In genomic region chr1:151443846-151444790, GRCh38 we compare ENCODE assay signal across 8 cellular contexts. TPM values are rescaled to one million over a fixed set of nuclear protein-coding genes. Genes with fewer than 3 reads are reported as not detected.
DNase-seq lines count a peak whose midpoint lies in the region; ATAC-seq, FAIRE-seq and TF ChIP-seq lines count a peak whose summit lies in the region.

No MANE protein-coding gene starts in this region.

- H3K4me3 ChIP-seq in AG04450 (ENCODE audit: low read depth, low read length), result no peak overlapping the region
- no peak overlapping the region for H3K4me3 ChIP-seq in fibroblast of the aortic adventitia (ENCODE audit: low read depth, low read length)
- no peak overlapping the region for H3K4me3 ChIP-seq in osteoblast (ENCODE audit: insufficient read depth, low read length)

- H3K27ac Mint-ChIP-seq in activated T-helper 1 cell treated with anti-CD3 and anti-CD28 coated beads, Interleukin-12 subunit alpha, Interleukin-12 subunit beta, Interleukin-2, Interleukin-4 antibody, amounts not matched to agents 30 ng/mL and 10 ng/mL and 1 ng/mL, durations not matched to agents 14 hours and 24 hours and 36 hours, result no peak overlapping the region

- no peaks in the 10 kb centered on the region for H3K27me3 ChIP-seq in AG04450 (ENCODE audit: control insufficient read depth, insufficient read depth, low read length)
- H3K27me3 ChIP-seq in osteoblast (ENCODE audit: insufficient read depth, low read length), result no peaks in the 10 kb centered on the region

- POLR2A ChIA-PET in AG04450 (lab: Yijun Ruan, JAX), result no interaction called here

- H3K79me2 ChIP-seq in osteoblast (ENCODE audit: insufficient read depth, low read length), result peaks cover 96% of the 10 kb centered on the region

- ATAC-seq in GM18868 (IDR thresholded peaks at IDR 0.05; ENCODE audit: unreplicated experiment), result peak; percentile 65

- FAIRE-seq in urothelium cell line (lab: Jason Lieb, UNC), result no peak

- no peak overlapping the region for H2AFZ ChIP-seq in osteoblast (ENCODE audit: low read length)

- H4K20me1 ChIP-seq in osteoblast (ENCODE audit: insufficient read depth, low read length), result peaks cover 42% of the 10 kb centered on the region

- peaks cover 20% of the 10 kb centered on the region for H3K36me3 ChIP-seq in osteoblast (ENCODE audit: insufficient read depth, low read length)

- H3K4me1 Mint-ChIP-seq in activated T-helper 1 cell treated with anti-CD3 and anti-CD28 coated beads, Interleukin-12 subunit alpha, Interleukin-12 subunit beta, Interleukin-2, Interleukin-4 antibody, amounts not matched to agents 30 ng/mL and 10 ng/mL and 1 ng/mL, durations not matched to agents 14 hours and 24 hours and 36 hours (ENCODE audit: low read depth), result peaks cover 36% of the 10 kb centered on the region

- DNase-seq in AG04450 (ENCODE audit: low read depth, low spot score) (peak; percentile 65), LoVo (ENCODE audit: low spot score) (peak; percentile 80), RPMI8226 (peak; percentile 83), fibroblast of the aortic adventitia (ENCODE audit: low read depth) (peak; percentile 88), osteoblast (ENCODE audit: insufficient read length, low spot score, missing footprints) (peak; percentile 94), urothelium cell line (ENCODE audit: low spot score) (peak; percentile 78)
- peak; percentile 50 for DNase-seq in activated T-helper 1 cell treated with anti-CD3 and anti-CD28 coated beads, Interleukin-12 subunit alpha, Interleukin-12 subunit beta, Interleukin-2, Interleukin-4 antibody, amounts not matched to agents 30 ng/mL and 10 ng/mL and 1 ng/mL, durations not matched to agents 14 hours and 24 hours and 36 hours (ENCODE audit: low spot score)

- H3K9me3 Mint-ChIP-seq in activated T-helper 1 cell treated with anti-CD3 and anti-CD28 coated beads, Interleukin-12 subunit alpha, Interleukin-12 subunit beta, Interleukin-2, Interleukin-4 antibody, amounts not matched to agents 30 ng/mL and 10 ng/mL and 1 ng/mL, durations not matched to agents 14 hours and 24 hours and 36 hours, result no peaks in the 10 kb centered on the region

- TF ChIP-seq CTCF in AG04450 (IDR thresholded peaks at IDR 0.05; ENCODE audit: low read depth, low read length), result peak; percentile 80
- TF ChIP-seq CTCF in fibroblast of the aortic adventitia (IDR thresholded peaks at IDR 0.05; ENCODE audit: insufficient read depth, low read length), result peak; percentile 83
- TF ChIP-seq CTCF in osteoblast (IDR thresholded peaks at IDR 0.05; ENCODE audit: extremely low read depth, low read depth, low read length), result peak; percentile 82

- CTCF ChIA-PET in AG04450 (lab: Charles Lee), result interaction anchor here (0.5 to 2.5 kb wide), 14 partner anchors 11 to 397 kb away, joined by 3 to 24 read pairs (median 3); no protein-coding TSS in a partner anchor

- no peaks in the 10 kb centered on the region for H3K27me3 Mint-ChIP-seq in activated T-helper 1 cell treated with anti-CD3 and anti-CD28 coated beads, Interleukin-12 subunit alpha, Interleukin-12 subunit beta, Interleukin-2, Interleukin-4 antibody, amounts not matched to agents 30 ng/mL and 10 ng/mL and 1 ng/mL, durations not matched to agents 14 hours and 24 hours and 36 hours (ENCODE audit: insufficient read depth)

- H3K4me3 Mint-ChIP-seq in activated T-helper 1 cell treated with anti-CD3 and anti-CD28 coated beads, Interleukin-12 subunit alpha, Interleukin-12 subunit beta, Interleukin-2, Interleukin-4 antibody, amounts not matched to agents 30 ng/mL and 10 ng/mL and 1 ng/mL, durations not matched to agents 14 hours and 24 hours and 36 hours, result no peak overlapping the region

- H3K4me1 ChIP-seq in osteoblast (ENCODE audit: insufficient read depth, low read length), result peaks cover 14% of the 10 kb centered on the region

- H3K4me2 ChIP-seq in osteoblast (ENCODE audit: insufficient read depth, low read length), result peak overlapping the region; percentile 51

- H3K9me3 ChIP-seq in AG04450 (ENCODE audit: control insufficient read depth, insufficient read depth, low read length), result no peaks in the 10 kb centered on the region
- H3K9me3 ChIP-seq in osteoblast (ENCODE audit: low read depth, low read length), result no peaks in the 10 kb centered on the region

- peaks cover 13% of the 10 kb centered on the region for H3K36me3 Mint-ChIP-seq in activated T-helper 1 cell treated with anti-CD3 and anti-CD28 coated beads, Interleukin-12 subunit alpha, Interleukin-12 subunit beta, Interleukin-2, Interleukin-4 antibody, amounts not matched to agents 30 ng/mL and 10 ng/mL and 1 ng/mL, durations not matched to agents 14 hours and 24 hours and 36 hours (ENCODE audit: low read depth)

- intact Hi-C loops in activated T-helper 1 cell treated with anti-CD3 and anti-CD28 coated beads, Interleukin-12 subunit alpha, Interleukin-12 subunit beta, Interleukin-2, Interleukin-4 antibody, amounts not matched to agents 30 ng/mL and 10 ng/mL and 1 ng/mL, durations not matched to agents 14 hours and 24 hours and 36 hours (cut with micrococcal nuclease), result loop anchor here (1.0 to 2.0 kb wide), 6 partner anchors 13 to 392 kb away; partner anchors contain the start of gene CGN

- H3K27ac ChIP-seq in AG04450 (ENCODE audit: low read depth, low read length) (no peak overlapping the region), osteoblast (ENCODE audit: low read depth, low read length) (peak overlapping the region; percentile 25)

RNA-seq across cellular contexts. Expression of gene POGZ, which starts 15.2 kb away (rescaled TPM):
- 43.4 and 45.7 TPM in 2 replicates for polyA plus RNA-seq in AG04450 (2011; rRNA removed)
- polyA minus RNA-seq in AG04450 (2011; rRNA and poly(A)+ RNA removed), result 73.7 and 106 TPM in 2 replicates
- total RNA-seq in activated T-helper 1 cell treated with anti-CD3 and anti-CD28 coated beads, Interleukin-12 subunit alpha, Interleukin-12 subunit beta, Interleukin-2, Interleukin-4 antibody, amounts not matched to agents 30 ng/mL and 10 ng/mL and 1 ng/mL, durations not matched to agents 14 hours and 24 hours and 36 hours, result 89.1 and 91.1 TPM in 2 replicates
- total RNA-seq in fibroblast of the aortic adventitia (ENCODE audit: low replicate concordance) (22.6 and 41.0 TPM in 2 replicates), osteoblast (26.8 and 56.9 TPM in 2 replicates)

RNA-seq across cellular contexts. Expression of gene PSMB4, which starts 44.7 kb away (rescaled TPM):
- polyA plus RNA-seq in AG04450 (2011; rRNA removed), result 483 and 516 TPM in 2 replicates
- polyA minus RNA-seq in AG04450 (2011; rRNA and poly(A)+ RNA removed), result 284 and 352 TPM in 2 replicates
- 436 and 454 TPM in 2 replicates for total RNA-seq in activated T-helper 1 cell treated with anti-CD3 and anti-CD28 coated beads, Interleukin-12 subunit alpha, Interleukin-12 subunit beta, Interleukin-2, Interleukin-4 antibody, amounts not matched to agents 30 ng/mL and 10 ng/mL and 1 ng/mL, durations not matched to agents 14 hours and 24 hours and 36 hours
- total RNA-seq in fibroblast of the aortic adventitia (ENCODE audit: low replicate concordance) (281 and 892 TPM in 2 replicates), osteoblast (362 and 375 TPM in 2 replicates)
